Comparison of ENCODE assay signal across 1 cellular context in genomic region chr12:87836190-87836589, GRCh38.
TF ChIP-seq lines count a peak whose summit lies in the region.

No MANE protein-coding gene starts in this region.

TF ChIP-seq in SK-N-SH, 30 proteins besides CTCF, POLR2A, EP300 and RAD21 (continued from another document):
- TF ChIP-seq ZBTB33 (IDR thresholded peaks at IDR 0.05; ENCODE audit: borderline replicate concordance, low read depth) (no peak), TEAD4 (IDR thresholded peaks at IDR 0.05; ENCODE audit: borderline replicate concordance, insufficient read depth) (no peak)
